In genomic region chr2:234773129-234773528, GRCh38 we compare ENCODE assay signal across 34 cellular contexts.
"Had no signal": no experiment of that assay in that cellular context is flagged by ENCODE, and none has a peak within 500 bp of the region (broad histone marks: within the 10 kb centered on the region; RNA-seq: fewer than 3 reads in every experiment).

No MANE protein-coding gene starts in this region.

- H3K27me3 ChIP-seq: brain microvascular endothelial cell, Peyer's patch, SJSA1 had no signal

- H3K36me3 Mint-ChIP-seq: activated naive CD8-positive, alpha-beta T cell treated with anti-CD3 and anti-CD28 coated beads for 36 hours had no signal

- H3K4me1 Mint-ChIP-seq: activated CD4-positive, alpha-beta T cell treated with anti-CD3 and anti-CD28 coated beads, Interleukin-2, amount 10 ng/mL, durations not matched to agents 24 days and 14 days; activated naive CD8-positive, alpha-beta T cell treated with anti-CD3 and anti-CD28 coated beads for 36 hours; activated T-helper 17 cell treated with anti-CD3 and anti-CD28 coated beads, Interleukin-2, amount 50 U/mL, for 72 hours had no signal

- ATAC-seq: activated CD8-positive, alpha-beta T cell treated with anti-CD3 and anti-CD28 coated beads for 36 hours; activated T-cell treated with anti-CD3 and anti-CD28 coated beads, Interleukin-2, amount 50 U/mL, for 72 hours; activated T-helper 17 cell treated with anti-CD3 and anti-CD28 coated beads, Interleukin-2, amount 50 U/mL, for 72 hours; PC-3; SK-N-SH treated with all-trans-retinoic acid at 6 μM for 48 hours had no signal

- H3K4me2 ChIP-seq: KMS-11 had no signal

- DNase-seq: activated CD4-positive, alpha-beta T cell treated with anti-CD3 and anti-CD28 coated beads, Interleukin-2, amount 10 ng/mL, durations not matched to agents 24 days and 14 days; activated CD4-positive, alpha-beta T cell treated with anti-CD3 and anti-CD28 coated beads, Interleukin-2, amount 50 U/mL, for 4 hours; activated CD8-positive, alpha-beta T cell treated with anti-CD3 and anti-CD28 coated beads for 36 hours; activated effector memory CD4-positive, alpha-beta T cell treated with anti-CD3 and anti-CD28 coated beads, Interleukin-2, amount 50 U/mL, for 16 hours; activated naive CD4-positive, alpha-beta T cell; activated naive CD4-positive, alpha-beta T cell treated with anti-CD3 and anti-CD28 coated beads, Interleukin-2, amount 50 U/mL, for 16 hours; activated naive CD8-positive, alpha-beta T cell treated with anti-CD3 and anti-CD28 coated beads for 36 hours; activated T-cell treated with anti-CD3 and anti-CD28 coated beads, Interleukin-2, amount 50 U/mL, for 1 hour; activated T-cell treated with anti-CD3 and anti-CD28 coated beads, Interleukin-2, amount 50 U/mL, for 72 hours; amniotic stem cell; aorta; brain microvascular endothelial cell; central memory CD4-positive, alpha-beta T cell; MM.1S; MV-4-11; NCI-H1092; NCI-H1417; NCI-H1930; NCI-H2081 treated with DMSO at 0.1 percent for 48 hours; NCI-H226; NCI-H446 treated with DMSO at 0.1 percent for 48 hours; NCI-H69; PC-3; Peyer's patch; RPMI8226; SHP77 treated with DMSO at 0.1 percent for 48 hours; SW 1271; T-helper 1 cell; T-helper 2 cell; T-helper 9 cell had no signal

- H3K36me3 ChIP-seq: brain microvascular endothelial cell, Peyer's patch, SJSA1 had no signal

- H3K27ac Mint-ChIP-seq: activated CD4-positive, alpha-beta T cell treated with anti-CD3 and anti-CD28 coated beads, Interleukin-2, amount 10 ng/mL, durations not matched to agents 24 days and 14 days; activated CD8-positive, alpha-beta T cell treated with anti-CD3 and anti-CD28 coated beads for 36 hours; activated naive CD8-positive, alpha-beta T cell treated with anti-CD3 and anti-CD28 coated beads for 36 hours; activated T-cell treated with anti-CD3 and anti-CD28 coated beads, Interleukin-2, amount 50 U/mL, for 72 hours; activated T-helper 17 cell treated with anti-CD3 and anti-CD28 coated beads, Interleukin-2, amount 50 U/mL, for 72 hours had no signal

- H3K4me1 ChIP-seq: Peyer's patch had no signal

- H3K9me3 Mint-ChIP-seq: activated CD4-positive, alpha-beta T cell treated with anti-CD3 and anti-CD28 coated beads, Interleukin-2, amount 10 ng/mL, durations not matched to agents 24 days and 14 days; activated CD8-positive, alpha-beta T cell treated with anti-CD3 and anti-CD28 coated beads for 36 hours; activated naive CD8-positive, alpha-beta T cell treated with anti-CD3 and anti-CD28 coated beads for 36 hours; activated T-cell treated with anti-CD3 and anti-CD28 coated beads, Interleukin-2, amount 50 U/mL, for 72 hours; activated T-helper 17 cell treated with anti-CD3 and anti-CD28 coated beads, Interleukin-2, amount 50 U/mL, for 72 hours had no signal

- H3K4me3 ChIP-seq: Peyer's patch, SJSA1 had no signal

- H3K9ac ChIP-seq: KMS-11 had no signal

- H3K27ac ChIP-seq: brain microvascular endothelial cell, KMS-11, Peyer's patch, SJSA1 had no signal

- H3K9me3 ChIP-seq: Peyer's patch, SJSA1 had no signal

- H3K4me3 Mint-ChIP-seq: activated CD4-positive, alpha-beta T cell treated with anti-CD3 and anti-CD28 coated beads, Interleukin-2, amount 10 ng/mL, durations not matched to agents 24 days and 14 days; activated CD8-positive, alpha-beta T cell treated with anti-CD3 and anti-CD28 coated beads for 36 hours; activated naive CD8-positive, alpha-beta T cell treated with anti-CD3 and anti-CD28 coated beads for 36 hours; activated T-cell treated with anti-CD3 and anti-CD28 coated beads, Interleukin-2, amount 50 U/mL, for 72 hours; activated T-helper 17 cell treated with anti-CD3 and anti-CD28 coated beads, Interleukin-2, amount 50 U/mL, for 72 hours had no signal
